Comparison of ENCODE assay signal across 17 cellular contexts in the genomic region with DNA sequence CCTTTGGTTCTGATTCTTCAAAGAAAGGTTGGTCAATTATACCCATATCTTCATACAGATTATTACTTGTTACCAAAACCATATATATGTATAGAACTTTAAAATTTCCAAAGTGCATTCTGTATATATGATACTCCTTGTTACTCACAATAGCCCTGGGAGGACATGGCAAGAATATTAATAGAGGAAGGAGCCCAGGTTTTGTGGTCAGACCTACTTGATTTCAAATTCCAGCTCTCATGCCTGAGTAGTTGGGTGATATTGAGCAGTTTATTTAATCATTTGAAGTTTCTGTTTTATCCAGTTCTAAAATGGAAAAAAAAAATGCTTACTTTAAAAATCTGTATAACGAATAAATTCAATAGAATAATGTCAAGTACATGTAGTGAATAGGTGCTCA. TPM values are rescaled to one million over a fixed set of nuclear protein-coding genes. Genes with fewer than 3 reads are reported as not detected.
DNase-seq lines count a peak whose midpoint lies in the region; ATAC-seq, FAIRE-seq and TF ChIP-seq lines count a peak whose summit lies in the region.
"Had no signal": no experiment of that assay in that cellular context is flagged by ENCODE, and none has a peak within 500 bp of the region (broad histone marks: within the 10 kb centered on the region; RNA-seq: fewer than 3 reads in every experiment).

No MANE protein-coding gene starts in this region.

- no peak for TF ChIP-seq CTCF in activated CD8-positive, alpha-beta T cell treated with anti-CD3 and anti-CD28 coated beads for 36 hours (IDR thresholded peaks at IDR 0.05)
- no peak for TF ChIP-seq CTCF in bronchial epithelial cell (IDR thresholded peaks at IDR 0.05; ENCODE audit: insufficient read depth, low read length, severe bottlenecking)
- TF ChIP-seq CTCF in osteocyte (IDR thresholded peaks at IDR 0.05) = no peak

- intact Hi-C loops in activated CD8-positive, alpha-beta T cell treated with anti-CD3 and anti-CD28 coated beads for 36 hours (cut with micrococcal nuclease) = loop anchor here (5.0 kb wide), 1 partner anchor 46 kb away; no protein-coding TSS in a partner anchor
- intact Hi-C loops in posterior cingulate gyrus (cut with DNase I) = no loop called here

- no peak overlapping the region for H3K27ac Mint-ChIP-seq in activated CD8-positive, alpha-beta T cell treated with anti-CD3 and anti-CD28 coated beads for 36 hours
- no peak overlapping the region for H3K27ac Mint-ChIP-seq in activated CD8-positive, alpha-beta T cell treated with anti-CD3 and anti-CD28 coated beads, Interleukin-2, amount 10 ng/mL, durations not matched to agents 7 days and 5 days
- H3K27ac Mint-ChIP-seq in osteocyte (ENCODE audit: unreplicated experiment) = no peak overlapping the region
- H3K27ac Mint-ChIP-seq: activated B cell treated with CpG ODN at 0.5 μM for 24 hours, naive B cell had no signal

- H3K36me3 Mint-ChIP-seq in activated CD8-positive, alpha-beta T cell treated with anti-CD3 and anti-CD28 coated beads for 36 hours (ENCODE audit: low read depth) = peaks cover 24% of the 10 kb centered on the region
- H3K36me3 Mint-ChIP-seq in activated CD8-positive, alpha-beta T cell treated with anti-CD3 and anti-CD28 coated beads, Interleukin-2, amount 10 ng/mL, durations not matched to agents 7 days and 5 days (ENCODE audit: low read depth) = peaks cover 26% of the 10 kb centered on the region
- peaks cover 11% of the 10 kb centered on the region for H3K36me3 Mint-ChIP-seq in osteocyte (ENCODE audit: unreplicated experiment)

- POLR2A ChIA-PET in activated CD8-positive, alpha-beta T cell treated with anti-CD3 and anti-CD28 coated beads for 36 hours (lab: Charles Lee) = no interaction called here
- POLR2A ChIA-PET in activated CD8-positive, alpha-beta T cell treated with anti-CD3 and anti-CD28 coated beads, Interleukin-2, amount 10 ng/mL, durations not matched to agents 7 days and 5 days (lab: Charles Lee) = interaction anchor here (0.8 kb wide), 1 partner anchor 101 kb away, joined by 3 read pairs; no protein-coding TSS in a partner anchor

- no peak for ATAC-seq in activated CD8-positive, alpha-beta T cell treated with anti-CD3 and anti-CD28 coated beads for 36 hours
- ATAC-seq in activated CD8-positive, alpha-beta T cell treated with anti-CD3 and anti-CD28 coated beads, Interleukin-2, amount 10 ng/mL, durations not matched to agents 7 days and 5 days = no peak
- ATAC-seq in HG02981 (IDR thresholded peaks at IDR 0.05; ENCODE audit: unreplicated experiment) = no peak
- ATAC-seq: K562, T-cell had no signal

- no peak for DNase-seq in activated CD8-positive, alpha-beta T cell treated with anti-CD3 and anti-CD28 coated beads for 36 hours
- no peak for DNase-seq in activated CD8-positive, alpha-beta T cell treated with anti-CD3 and anti-CD28 coated beads, Interleukin-2, amount 10 ng/mL, durations not matched to agents 7 days and 5 days
- DNase-seq in M059J (ENCODE audit: low read depth) (peak; percentile 66), bronchial epithelial cell (ENCODE audit: low read depth) (no peak), osteocyte (ENCODE audit: extremely low spot score, unreplicated experiment) (no peak), DMS 273 treated with DMSO at 0.1 percent for 48 hours (lab: John Stamatoyannopoulos, UW) (no peak), posterior cingulate gyrus (no peak)
- DNase-seq: activated B cell treated with CpG ODN at 0.5 μM for 24 hours, adrenal gland, COR-L47, GF-D8, naive B cell, NCI-H2171 treated with DMSO at 0.1 percent for 48 hours, T-cell had no signal

- peak overlapping the region; percentile 89 for H3K4me3 ChIP-seq in bronchial epithelial cell (ENCODE audit: low read depth, low read length)
- H3K4me3 ChIP-seq: adrenal gland, K562 had no signal

- H3K4me1 Mint-ChIP-seq in activated CD8-positive, alpha-beta T cell treated with anti-CD3 and anti-CD28 coated beads for 36 hours (ENCODE audit: low read depth) = peaks cover 39% of the 10 kb centered on the region
- H3K4me1 Mint-ChIP-seq in activated CD8-positive, alpha-beta T cell treated with anti-CD3 and anti-CD28 coated beads, Interleukin-2, amount 10 ng/mL, durations not matched to agents 7 days and 5 days (ENCODE audit: low read depth) = peaks cover 26% of the 10 kb centered on the region
- peaks cover 27% of the 10 kb centered on the region for H3K4me1 Mint-ChIP-seq in osteocyte (ENCODE audit: unreplicated experiment)

- H3K27me3 ChIP-seq in bronchial epithelial cell (ENCODE audit: control insufficient read depth, insufficient read depth, low read length) = no peaks in the 10 kb centered on the region
- H3K27me3 ChIP-seq: adrenal gland had no signal

- H3K9me3 Mint-ChIP-seq in activated CD8-positive, alpha-beta T cell treated with anti-CD3 and anti-CD28 coated beads for 36 hours = peaks cover 2% of the 10 kb centered on the region
- H3K9me3 Mint-ChIP-seq in activated CD8-positive, alpha-beta T cell treated with anti-CD3 and anti-CD28 coated beads, Interleukin-2, amount 10 ng/mL, durations not matched to agents 7 days and 5 days (ENCODE audit: insufficient read depth) = no peaks in the 10 kb centered on the region
- H3K9me3 Mint-ChIP-seq in osteocyte (ENCODE audit: unreplicated experiment) = peaks cover 4% of the 10 kb centered on the region
- H3K9me3 Mint-ChIP-seq: activated B cell treated with CpG ODN at 0.5 μM for 24 hours had no signal

- CTCF ChIA-PET in activated CD8-positive, alpha-beta T cell treated with anti-CD3 and anti-CD28 coated beads for 36 hours (lab: Charles Lee) = interaction anchor here (1.0 kb wide), 1 partner anchor 9 kb away, joined by 3 read pairs; no protein-coding TSS in a partner anchor
- CTCF ChIA-PET in activated CD8-positive, alpha-beta T cell treated with anti-CD3 and anti-CD28 coated beads, Interleukin-2, amount 10 ng/mL, durations not matched to agents 7 days and 5 days (lab: Charles Lee) = no interaction called here

- H3K27me3 Mint-ChIP-seq in activated CD8-positive, alpha-beta T cell treated with anti-CD3 and anti-CD28 coated beads for 36 hours = no peaks in the 10 kb centered on the region
- no peaks in the 10 kb centered on the region for H3K27me3 Mint-ChIP-seq in activated CD8-positive, alpha-beta T cell treated with anti-CD3 and anti-CD28 coated beads, Interleukin-2, amount 10 ng/mL, durations not matched to agents 7 days and 5 days (ENCODE audit: low read depth)
- H3K27me3 Mint-ChIP-seq in osteocyte (ENCODE audit: unreplicated experiment) = no peaks in the 10 kb centered on the region
- H3K27me3 Mint-ChIP-seq: activated B cell treated with CpG ODN at 0.5 μM for 24 hours, naive B cell, T-cell had no signal

- FAIRE-seq in bronchial epithelial cell (lab: Jason Lieb, UNC) = no peak
- FAIRE-seq: frontal cortex, K562 had no signal

- H3K36me3 ChIP-seq in bronchial epithelial cell (ENCODE audit: control insufficient read depth, insufficient read depth, low read length) = peaks cover 6% of the 10 kb centered on the region
- H3K36me3 ChIP-seq: adrenal gland had no signal

- peak overlapping the region; percentile 83 for H3K4me3 Mint-ChIP-seq in activated CD8-positive, alpha-beta T cell treated with anti-CD3 and anti-CD28 coated beads for 36 hours
- no peak overlapping the region for H3K4me3 Mint-ChIP-seq in activated CD8-positive, alpha-beta T cell treated with anti-CD3 and anti-CD28 coated beads, Interleukin-2, amount 10 ng/mL, durations not matched to agents 7 days and 5 days
- peak overlapping the region; percentile 90 for H3K4me3 Mint-ChIP-seq in osteocyte (ENCODE audit: unreplicated experiment)
- H3K4me3 Mint-ChIP-seq: activated B cell treated with CpG ODN at 0.5 μM for 24 hours had no signal

RNA-seq across cellular contexts. Expression of a gene that starts 2.5 kb away (rescaled TPM):
- total RNA-seq in activated CD8-positive, alpha-beta T cell treated with anti-CD3 and anti-CD28 coated beads for 36 hours = 10 to 100 TPM; 18.8 to 20.2 TPM
- 10 to 100 TPM; 10.3 to 11.6 TPM for total RNA-seq in activated CD8-positive, alpha-beta T cell treated with anti-CD3 and anti-CD28 coated beads, Interleukin-2, amount 10 ng/mL, durations not matched to agents 7 days and 5 days
- total RNA-seq in M059J (2014; rRNA removed; shearing (Covaris generic)) = 28.7 and 42.6 TPM in 2 replicates
- total RNA-seq in bronchial epithelial cell = 35.3 and 43.4 TPM in 2 replicates
- total RNA-seq in osteocyte = 23.8 and 29.3 TPM in 2 replicates
